ENCODE assay signal across 7 cellular contexts in the genomic region with DNA sequence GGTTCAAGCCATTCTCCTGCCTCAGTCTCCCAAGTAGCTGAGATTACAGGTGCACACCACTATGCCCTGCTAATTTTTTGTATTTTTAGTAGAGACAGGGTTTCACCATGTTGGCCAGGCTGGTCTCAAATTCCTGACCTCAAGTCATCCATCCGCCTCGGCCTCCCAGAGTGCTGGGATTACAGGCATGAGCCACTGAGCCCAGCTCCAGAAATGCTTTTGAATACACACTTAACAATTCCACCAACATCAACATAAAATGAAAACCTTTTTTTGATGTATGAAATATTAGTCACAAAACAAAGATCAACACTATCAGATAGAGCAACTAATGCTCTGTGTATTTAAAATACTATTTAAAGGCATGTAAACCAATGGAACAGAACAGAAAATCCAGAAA.
DNase-seq lines count a peak whose midpoint lies in the region; TF ChIP-seq lines count a peak whose summit lies in the region.
"Not testable (repeated sequence)": the region's sequence is repeated elsewhere in the genome, so short reads cannot be mapped to it uniquely, and the experiment has no call there.

No MANE protein-coding gene starts in this region.

- not testable (repeated sequence) for H3K9me3 ChIP-seq in SK-N-SH; parathyroid adenoma (ENCODE audit: control insufficient read depth, low read length); uterus

- peaks cover 47% of the 10 kb centered on the region for H3F3A ChIP-seq in SK-N-SH (replicated peaks; ENCODE audit: insufficient read depth)

- H3K79me2 ChIP-seq in SK-N-SH (ENCODE audit: insufficient read depth) (peaks cover 100% of the 10 kb centered on the region), parathyroid adenoma (peaks cover 73% of the 10 kb centered on the region)

- H3K4me3 ChIP-seq in SK-N-SH (ENCODE audit: low read depth in 2 of 2, low read length in 1 of 2); brain microvascular endothelial cell (ENCODE audit: low read depth, low read length); fibroblast of villous mesenchyme (ENCODE audit: low read depth, low read length); parathyroid adenoma (ENCODE audit: low read depth, low read length); uterus: not testable (repeated sequence)

- DNase-seq in HFFc6, SK-N-SH, uterus: not testable (repeated sequence)
- DNase-seq in brain microvascular endothelial cell (peak; percentile 53), fibroblast of villous mesenchyme (ENCODE audit: low read depth) (peak; percentile 35), left kidney (ENCODE audit: low read depth, low spot score) (peak; percentile 24)

- H3K4me3 Mint-ChIP-seq in HFFc6, result peak overlapping the region; percentile 48

- H3K9ac ChIP-seq in SK-N-SH, parathyroid adenoma: not testable (repeated sequence)

- not testable (repeated sequence) for H3K27me3 ChIP-seq in SK-N-SH (ENCODE audit: insufficient read depth); brain microvascular endothelial cell (replicated peaks); parathyroid adenoma (ENCODE audit: control insufficient read depth, insufficient read depth, low read length); uterus

- peaks cover 78% of the 10 kb centered on the region for H4K20me1 ChIP-seq in SK-N-SH (ENCODE audit: insufficient read depth)

- intact Hi-C loops in uterus (cut with DNase I; ENCODE audit: low total_unique reads), result not testable (repeated sequence)

- not testable (repeated sequence) for H3K9me2 ChIP-seq in SK-N-SH

- CTCF ChIA-PET in SK-N-SH (lab: Yijun Ruan, JAX), result interaction anchor here (1.3 to 2.8 kb wide), 2 partner anchors 64 to 100 kb away, joined by 6 to 8 read pairs; partner anchors contain the start of gene DNMBP

- peaks cover 0 to 33% of the 10 kb centered on the region in 2 experiments for H3K36me3 ChIP-seq in SK-N-SH (replicated peaks in 1 of 2; ENCODE audit: control insufficient read depth in 1 of 2, insufficient read depth in 2 of 2, low read length in 1 of 2)
- H3K36me3 ChIP-seq in brain microvascular endothelial cell (replicated peaks), result peaks cover 17% of the 10 kb centered on the region
- not testable (repeated sequence) for H3K36me3 ChIP-seq in parathyroid adenoma (ENCODE audit: control insufficient read depth, insufficient read depth, low read length); uterus

- peak overlapping the region; percentile 96 for H3K27ac Mint-ChIP-seq in HFFc6

- H3K4me1 Mint-ChIP-seq in HFFc6 (ENCODE audit: low read depth), result peaks cover 75% of the 10 kb centered on the region

- H3K9me3 Mint-ChIP-seq in HFFc6, result not testable (repeated sequence)

- not testable (repeated sequence) for TF ChIP-seq CTCF in HFFc6 (IDR thresholded peaks at IDR 0.05); SK-N-SH (IDR thresholded peaks at IDR 0.05); brain microvascular endothelial cell (IDR thresholded peaks at IDR 0.05; ENCODE audit: low read depth, low read length, missing control alignments); fibroblast of villous mesenchyme (IDR thresholded peaks at IDR 0.05; ENCODE audit: insufficient read depth, low read depth, low read length); parathyroid adenoma (IDR thresholded peaks at IDR 0.05); uterus (IDR thresholded peaks at IDR 0.05)

- peaks cover 54% of the 10 kb centered on the region for H3K36me3 Mint-ChIP-seq in HFFc6 (ENCODE audit: low read depth)

- H3K27me3 Mint-ChIP-seq in HFFc6 (ENCODE audit: insufficient read depth), result peaks cover 11% of the 10 kb centered on the region

- H3K4me2 ChIP-seq in SK-N-SH, result peak overlapping the region; percentile 38; the same call in 1 of the 2 replicates
- H3K4me2 ChIP-seq in parathyroid adenoma (ENCODE audit: low read length), result not testable (repeated sequence)

- H2AFZ ChIP-seq in SK-N-SH (ENCODE audit: low read depth); parathyroid adenoma: not testable (repeated sequence)

- H3K4me1 ChIP-seq in SK-N-SH (ENCODE audit: control insufficient read depth in 1 of 2, insufficient read depth in 2 of 2, low read depth in 1 of 2, low read length in 1 of 2), result peaks cover 0 to 20% of the 10 kb centered on the region in 2 experiments; a peak in 2 of 4 replicates
- H3K4me1 ChIP-seq in parathyroid adenoma, result peaks cover 50% of the 10 kb centered on the region
- H3K4me1 ChIP-seq in uterus, result not testable (repeated sequence)

- not testable (repeated sequence) for TF ChIP-seq RAD21 in SK-N-SH (IDR thresholded peaks at IDR 0.05; ENCODE audit: low read length)

- TF ChIP-seq EP300 in SK-N-SH (IDR thresholded peaks at IDR 0.05; ENCODE audit: borderline replicate concordance in 1 of 2, low read depth in 1 of 2, low read length in 1 of 2), result not testable (repeated sequence)

- H3K27ac ChIP-seq in SK-N-SH (ENCODE audit: low read depth in 2 of 2, low read length in 1 of 2) (peak overlapping the region in 1 of 2 experiments; percentile 78; a peak in 2 of 4 replicates), brain microvascular endothelial cell (peak overlapping the region; percentile 26), parathyroid adenoma (peak overlapping the region; percentile 67), uterus (peak overlapping the region; percentile 5 to 68)

- POLR2A ChIA-PET in SK-N-SH (lab: Yijun Ruan, JAX), result not testable (repeated sequence)

- TF ChIP-seq POLR2A in uterus (IDR thresholded peaks at IDR 0.05), result not testable (repeated sequence)

- in situ Hi-C loops in brain microvascular endothelial cell (cut with HindIII; ENCODE audit: low pct_ligation_motif_present, low sequenced_read_pairs), result not testable (repeated sequence)

- 82% methylated on average over 2 of the region's 2 CpGs for WGBS in SK-N-SH (ENCODE audit: low lambda C conversion rate)
